Comparison of ENCODE assay signal across 10 cellular contexts in the genomic region with DNA sequence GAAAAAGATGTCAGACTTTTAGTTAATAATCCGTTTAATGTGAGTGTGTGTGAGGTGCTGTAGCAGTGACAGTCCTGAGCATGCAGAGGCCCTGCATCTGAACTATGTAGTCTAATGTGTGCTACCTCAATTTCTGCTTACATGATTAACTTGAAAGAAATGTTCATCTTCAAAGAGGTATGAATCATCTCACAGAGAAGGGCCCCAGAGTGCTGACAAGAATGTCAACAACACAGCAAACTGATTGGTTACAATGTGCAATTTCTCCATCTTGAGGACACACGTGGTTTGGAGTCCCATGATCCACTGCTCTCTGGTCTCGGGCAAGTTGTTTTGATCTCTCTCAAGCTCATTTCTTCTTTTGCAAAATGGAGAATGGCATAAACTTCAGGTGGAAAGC.
DNase-seq lines count a peak whose midpoint lies in the region; ATAC-seq, FAIRE-seq and TF ChIP-seq lines count a peak whose summit lies in the region.
"Had no signal": no experiment of that assay in that cellular context is flagged by ENCODE, and none has a peak within 500 bp of the region (broad histone marks: within the 10 kb centered on the region; RNA-seq: fewer than 3 reads in every experiment).

No MANE protein-coding gene starts in this region.

- FAIRE-seq in small intestine (lab: Jason Lieb, UNC): no peak
- FAIRE-seq: GM19239 had no signal

- H3K27me3 ChIP-seq in AG04450 (ENCODE audit: control insufficient read depth, insufficient read depth, low read length): no peaks in the 10 kb centered on the region
- no peaks in the 10 kb centered on the region for H3K27me3 ChIP-seq in small intestine (ENCODE audit: control insufficient read depth in 2 of 2, insufficient read depth in 2 of 2, low read length in 2 of 2)

- peaks cover 0 to 3% of the 10 kb centered on the region in 2 donors for H3K36me3 ChIP-seq in small intestine (ENCODE audit: control insufficient read depth in 2 of 2, insufficient read depth in 2 of 2, low read length in 2 of 2)

- no peak for ATAC-seq in GM21786 (IDR thresholded peaks at IDR 0.05; ENCODE audit: unreplicated experiment)

- DNase-seq in AG04450 (ENCODE audit: low read depth, low spot score): peak; percentile 63
- peak; percentile 90 for DNase-seq in HCEC 1CT
- peak; percentile 8 for DNase-seq in activated CD4-positive, alpha-beta T cell treated with anti-CD3 and anti-CD28 coated beads, Interleukin-2, amount 50 U/mL, for 1 hour
- DNase-seq in fibroblast of peridontal ligament (ENCODE audit: extremely low read depth): peak; percentile 67
- no peak for DNase-seq in OCI-M2 (lab: John Stamatoyannopoulos, UW; ENCODE audit: unreplicated experiment)
- DNase-seq in small intestine: no peak
- DNase-seq in amniotic stem cell (lab: John Stamatoyannopoulos, UW): no peak
- DNase-seq: psoas muscle had no signal

- POLR2A ChIA-PET in AG04450 (lab: Yijun Ruan, JAX): interaction anchor here (1.3 kb wide), 1 partner anchor 28 kb away, joined by 3 read pairs; no protein-coding TSS in a partner anchor

- 55 to 69% (median 61%) methylated on average over 3 of the region's 3 CpGs for WGBS in small intestine, 3 donors

- no peak for TF ChIP-seq CTCF in AG04450 (IDR thresholded peaks at IDR 0.05; ENCODE audit: low read depth, low read length)

- H3K9me3 ChIP-seq in AG04450 (ENCODE audit: control insufficient read depth, insufficient read depth, low read length): no peaks in the 10 kb centered on the region
- no peaks in the 10 kb centered on the region for H3K9me3 ChIP-seq in small intestine (ENCODE audit: control insufficient read depth, low read depth)
- H3K9me3 ChIP-seq: psoas muscle had no signal

- H3K4me1 ChIP-seq in small intestine (ENCODE audit: control insufficient read depth in 2 of 2, insufficient read depth in 1 of 2, low read depth in 1 of 2, low read length in 1 of 2): no peaks in the 10 kb centered on the region
- H3K4me1 ChIP-seq: psoas muscle had no signal

- CTCF ChIA-PET in AG04450 (lab: Charles Lee): interaction anchor here (0.8 to 1.2 kb wide), 3 partner anchors 17 to 255 kb away, joined by 3 to 6 read pairs (median 4); no protein-coding TSS in a partner anchor

- H3K4me3 ChIP-seq in AG04450 (ENCODE audit: low read depth, low read length) (no peak overlapping the region), small intestine (ENCODE audit: low read depth in 1 of 2, low read length in 2 of 2) (no peak overlapping the region)
- H3K4me3 ChIP-seq: psoas muscle had no signal

- H3K27ac ChIP-seq in AG04450 (ENCODE audit: low read depth, low read length): peak overlapping the region; percentile 4
- H3K27ac ChIP-seq in small intestine (ENCODE audit: low read depth in 1 of 2, low read length in 1 of 2): no peak overlapping the region
- H3K27ac ChIP-seq: psoas muscle had no signal

Comparison
In these comparisons a context has a peak if more than half of its experiments do, and no peak if none do; other contexts are left out.
1. DNase-seq: peak in AG04450 (single experiment), HCEC 1CT (single experiment), activated CD4-positive, alpha-beta T cell treated with anti-CD3 and anti-CD28 coated beads, Interleukin-2, amount 50 U/mL, for 1 hour (single experiment) and fibroblast of peridontal ligament (single experiment); none in OCI-M2 (single experiment), small intestine (single experiment) and amniotic stem cell (single experiment).